In the genomic region with DNA sequence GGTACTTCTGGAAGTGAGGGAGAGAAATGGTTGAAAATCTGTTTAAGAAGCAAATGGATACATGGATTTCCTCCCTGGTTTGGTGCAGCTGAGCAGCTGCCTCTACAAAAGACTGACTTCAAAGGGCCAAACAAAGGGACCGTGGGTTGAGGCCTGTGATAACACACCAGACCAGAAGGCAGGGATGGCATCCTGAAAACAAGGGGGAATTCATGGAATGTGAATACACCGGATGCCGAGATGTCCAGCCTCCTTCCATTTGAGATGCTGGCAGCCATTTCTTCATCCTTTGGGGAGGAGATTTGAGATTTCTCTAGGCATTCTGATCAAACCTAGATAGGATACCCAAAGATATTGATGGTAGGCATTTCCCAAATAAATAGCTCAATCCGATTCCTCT, we compare ENCODE assay signal across 1 cellular context.
TF ChIP-seq lines count a peak whose summit lies in the region.

No MANE protein-coding gene starts in this region.

TF ChIP-seq in HepG2, 621 proteins besides CTCF, POLR2A, EP300 and RAD21:
- no peak for TF ChIP-seq SSRP1 (CRISPR knock-in tag; IDR thresholded peaks at IDR 0.05)
